In genomic region chr10:118991326-118991725, GRCh38 we compare ENCODE assay signal across 19 cellular contexts.
"Had no signal": no experiment of that assay in that cellular context is flagged by ENCODE, and none has a peak within 500 bp of the region (broad histone marks: within the 10 kb centered on the region; RNA-seq: fewer than 3 reads in every experiment).

No MANE protein-coding gene starts in this region.

- DNase-seq: activated CD4-positive, alpha-beta T cell treated with anti-CD3 and anti-CD28 coated beads, Interleukin-2, amount 10 ng/mL, durations not matched to agents 7 days and 5 days; activated CD4-positive, CD25-positive, alpha-beta regulatory T cell treated with anti-CD3 and anti-CD28 coated beads, Interleukin-2, amount 50 U/mL, for 72 hours; activated CD8-positive, alpha-beta T cell treated with anti-CD3 and anti-CD28 coated beads for 36 hours; activated naive CD8-positive, alpha-beta T cell treated with anti-CD3 and anti-CD28 coated beads for 36 hours; activated T-cell treated with anti-CD3 and anti-CD28 coated beads, Interleukin-2, amount 50 U/mL, for 1 hour; effector memory CD8-positive, alpha-beta T cell; glutamatergic neuron; hippocampal formation; kidney glomerular epithelial cell; left ventricle myocardium inferior; naive thymus-derived CD4-positive, alpha-beta T cell; occipital lobe; right lobe of liver; stimulated activated CD4-positive, alpha-beta T cell treated with anti-CD3 and anti-CD28 coated beads, Interleukin-2, amount 100 ng/mL, for 24 hours; stimulated activated naive CD8-positive, alpha-beta T cell treated with anti-CD3 and anti-CD28 coated beads, Interleukin-15, amount 100 ng/mL, for 72 hours; tibial artery; WERI-Rb-1 had no signal

- ATAC-seq: activated CD8-positive, alpha-beta T cell treated with anti-CD3 and anti-CD28 coated beads for 36 hours; effector memory CD8-positive, alpha-beta T cell; esophagus mucosa; naive thymus-derived CD4-positive, alpha-beta T cell; right lobe of liver; stimulated activated effector memory CD8-positive, alpha-beta T cell treated with anti-CD3 and anti-CD28 coated beads, Interleukin-12 subunit alpha, Interleukin-12 subunit beta, amount 100 ng/mL, for 72 hours; stimulated activated naive CD8-positive, alpha-beta T cell treated with anti-CD3 and anti-CD28 coated beads, Interleukin-15, amount 100 ng/mL, for 72 hours had no signal
